ENCODE assay signal across 1 cellular context in genomic region chr3:56683122-56683817, GRCh38.
TF ChIP-seq lines count a peak whose summit lies in the region.

TSS of gene TASOR (minus strand) at chr3:56683265. CDS start at chr3:56683006, 259 bp downstream.

TF ChIP-seq in WTC11, 78 proteins besides CTCF, POLR2A, EP300 and RAD21 (continued from another document):
- TF ChIP-seq ARID4B (CRISPR knock-in tag; IDR thresholded peaks at IDR 0.05; ENCODE audit: borderline replicate concordance): peak; percentile 94
- peak; percentile 89; the same call in 1 of the 2 replicates for TF ChIP-seq NR3C1 (CRISPR knock-in tag; conservative IDR thresholded peaks at IDR 0.05; ENCODE audit: low read depth)
- TF ChIP-seq IRF2 (CRISPR knock-in tag; IDR thresholded peaks at IDR 0.05; ENCODE audit: borderline replicate concordance, low read depth): peak; percentile 52; the same call in 1 of the 2 replicates
- no peak for TF ChIP-seq ZNF423 (CRISPR knock-in tag; IDR thresholded peaks at IDR 0.05)
- no peak; the same call in 1 of the 2 replicates for TF ChIP-seq PRDM15 (CRISPR knock-in tag; IDR thresholded peaks at IDR 0.05)
- TF ChIP-seq ZNF317 (CRISPR knock-in tag; IDR thresholded peaks at IDR 0.05; ENCODE audit: borderline replicate concordance, low read depth): peak; percentile 84
- TF ChIP-seq HMGA2 (CRISPR knock-in tag; IDR thresholded peaks at IDR 0.05): no peak
- TF ChIP-seq AFF4 (CRISPR knock-in tag; IDR thresholded peaks at IDR 0.05; ENCODE audit: borderline replicate concordance): peak; percentile 31; the same call in 1 of the 2 replicates
- peak; percentile 69 for TF ChIP-seq ZNF263 (CRISPR knock-in tag; IDR thresholded peaks at IDR 0.05; ENCODE audit: low read depth)
- TF ChIP-seq ZNF396 (CRISPR knock-in tag; IDR thresholded peaks at IDR 0.05; ENCODE audit: borderline replicate concordance): no peak
- peak; percentile 89 for TF ChIP-seq CREM (CRISPR knock-in tag; IDR thresholded peaks at IDR 0.05)
- no peak for TF ChIP-seq GTF2I (CRISPR knock-in tag; conservative IDR thresholded peaks at IDR 0.05)
- peak; percentile 99 for TF ChIP-seq NFE2L1 (CRISPR knock-in tag; IDR thresholded peaks at IDR 0.05)
- TF ChIP-seq FOXP4 (CRISPR knock-in tag; IDR thresholded peaks at IDR 0.05): peak; percentile 98
- TF ChIP-seq NR2C2 (CRISPR knock-in tag; IDR thresholded peaks at IDR 0.05): peak; percentile 82
- peak; percentile 98 for TF ChIP-seq TEAD1 (CRISPR knock-in tag; IDR thresholded peaks at IDR 0.05)
- TF ChIP-seq GABPB1 (CRISPR knock-in tag; IDR thresholded peaks at IDR 0.05): peak; percentile 76
- TF ChIP-seq ATF6 (CRISPR knock-in tag; IDR thresholded peaks at IDR 0.05): peak; percentile 92
- TF ChIP-seq IRF1 (CRISPR knock-in tag; IDR thresholded peaks at IDR 0.05): peak; percentile 90
- TF ChIP-seq RELA (CRISPR knock-in tag; IDR thresholded peaks at IDR 0.05; ENCODE audit: borderline replicate concordance): peak; percentile 98
- peak; percentile 88 for TF ChIP-seq FOXK1 (CRISPR knock-in tag; IDR thresholded peaks at IDR 0.05)
- peak; percentile 100 for TF ChIP-seq MAX (CRISPR knock-in tag; IDR thresholded peaks at IDR 0.05)
- TF ChIP-seq SMAD4 (CRISPR knock-in tag; IDR thresholded peaks at IDR 0.05): peak; percentile 88
- peak; percentile 93 for TF ChIP-seq ESRRA (CRISPR knock-in tag; IDR thresholded peaks at IDR 0.05; ENCODE audit: borderline replicate concordance)
- no peak for TF ChIP-seq CDX4 (CRISPR knock-in tag; IDR thresholded peaks at IDR 0.05; ENCODE audit: borderline replicate concordance)
- TF ChIP-seq ZBTB43 (CRISPR knock-in tag; IDR thresholded peaks at IDR 0.05): peak; percentile 96
- TF ChIP-seq CREB1 (CRISPR knock-in tag; IDR thresholded peaks at IDR 0.05): peak; percentile 96
- no peak for TF ChIP-seq ZNF532 (CRISPR knock-in tag; IDR thresholded peaks at IDR 0.05; ENCODE audit: borderline replicate concordance)
- TF ChIP-seq FOXJ3 (CRISPR knock-in tag; IDR thresholded peaks at IDR 0.05; ENCODE audit: borderline replicate concordance): no peak
TF ChIP-seq in WTC11: peak in this region for 53.
